ENCODE assay signal across 12 cellular contexts in the genomic region with DNA sequence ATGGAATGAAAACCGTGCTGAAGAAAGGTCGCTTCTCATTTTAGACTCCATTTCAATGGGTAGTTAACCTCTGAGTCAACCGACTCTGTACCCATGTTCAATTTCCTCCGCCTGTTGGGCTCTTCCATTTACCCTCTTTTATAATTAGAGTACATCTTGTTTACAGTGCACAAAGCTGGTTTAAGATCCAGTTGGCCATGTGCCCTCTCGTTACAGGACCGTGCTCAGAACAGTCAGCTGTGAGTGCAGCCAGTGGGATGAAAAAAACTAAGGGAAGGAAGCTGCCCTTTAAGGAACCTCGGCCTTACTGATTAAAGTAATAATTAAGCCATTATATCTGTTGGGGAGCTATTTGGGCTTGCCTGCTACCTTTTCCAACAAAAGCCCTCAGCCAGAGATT.
DNase-seq lines count a peak whose midpoint lies in the region; ATAC-seq and TF ChIP-seq lines count a peak whose summit lies in the region.
"Had no signal": no experiment of that assay in that cellular context is flagged by ENCODE, and none has a peak within 500 bp of the region (broad histone marks: within the 10 kb centered on the region; RNA-seq: fewer than 3 reads in every experiment).

No MANE protein-coding gene starts in this region.

- intact Hi-C loops in heart left ventricle (cut with DNase I) (loop anchor here in 5 of 10 donors (5.0 to 10.0 kb wide), 2 partner anchors 46 to 989 kb away; no protein-coding TSS in a partner anchor), left lung (cut with DNase I) (no loop called here)

- H3K9me3 ChIP-seq in heart left ventricle: no peaks in the 10 kb centered on the region
- H3K9me3 ChIP-seq in left lung: no peaks in the 10 kb centered on the region

- no peaks in the 10 kb centered on the region for H3K27me3 ChIP-seq in heart left ventricle
- H3K27me3 ChIP-seq in left lung: no peaks in the 10 kb centered on the region

- TF ChIP-seq CTCF in heart left ventricle (IDR thresholded peaks at IDR 0.05) (no peak), left lung (IDR thresholded peaks at IDR 0.05) (no peak)

- TF ChIP-seq POLR2A in heart left ventricle (IDR thresholded peaks at IDR 0.05): no peak

- H3K4me1 ChIP-seq in heart left ventricle (peaks cover 0 to 48% (median 33%) of the 10 kb centered on the region in 12 donors), left lung (peaks cover 9 to 28% of the 10 kb centered on the region in 2 donors)

- no peak overlapping the region for H3K4me3 ChIP-seq in heart left ventricle
- H3K4me3 ChIP-seq in left lung: no peak overlapping the region
- H3K4me3 ChIP-seq: PC-9 had no signal

- H3K27ac ChIP-seq in heart left ventricle: peak overlapping the region in 4 of 12 donors; percentile 13 to 56 (median 29)
- no peak overlapping the region for H3K27ac ChIP-seq in left lung
- H3K27ac ChIP-seq: PC-9 had no signal

- H3K36me3 ChIP-seq in heart left ventricle (no peaks in the 10 kb centered on the region), left lung (no peaks in the 10 kb centered on the region)

- in situ Hi-C loops in G401 (cut with HindIII; ENCODE audit: low sequenced_read_pairs): no loop called here

- DNase-seq in G401 (ENCODE audit: low spot score) (peak; percentile 27), NCI-H446 treated with DMSO at 0.1 percent for 48 hours (lab: John Stamatoyannopoulos, UW) (peak; percentile 19), heart left ventricle (no peak), pulmonary artery endothelial cell (ENCODE audit: low read depth, low spot score) (peak; percentile 57), left lung (no peak)
- no peak for DNase-seq in stimulated activated CD8-positive, alpha-beta memory T cell treated with anti-CD3 and anti-CD28 coated beads, Interleukin-4, amount 100 ng/mL, for 48 hours
- no peak for DNase-seq in central memory CD4-positive, alpha-beta T cell
- DNase-seq: activated CD4-positive, alpha-beta memory T cell treated with anti-CD3 and anti-CD28 coated beads, Interleukin-2, amount 10 ng/mL, durations not matched to agents 7 days and 5 days; activated gamma-delta T cell; KBM-7; PC-9 had no signal

- WGBS in heart left ventricle, 4 donors: 28 to 45% (median 37%) methylated on average over 7 of the region's 7 CpGs

- ATAC-seq in heart left ventricle (peak in 3 of 4 donors; percentile 17 to 46 (median 44)), left lung (no peak), HG02852 (IDR thresholded peaks at IDR 0.05; ENCODE audit: unreplicated experiment) (no peak)

Comparison
In these comparisons a context has a peak if more than half of its experiments do, and no peak if none do; other contexts are left out.
1. DNase-seq: peak in G401 (single experiment), NCI-H446 treated with DMSO at 0.1 percent for 48 hours (single experiment) and pulmonary artery endothelial cell (single experiment); none in heart left ventricle (0 of 5), stimulated activated CD8-positive, alpha-beta memory T cell treated with anti-CD3 and anti-CD28 coated beads, Interleukin-4, amount 100 ng/mL, for 48 hours (single experiment), left lung (0 of 2) and central memory CD4-positive, alpha-beta T cell (single experiment).
2. ATAC-seq: peak in heart left ventricle (3 of 4); none in left lung (single experiment) and HG02852 (single experiment).